In the genomic region with DNA sequence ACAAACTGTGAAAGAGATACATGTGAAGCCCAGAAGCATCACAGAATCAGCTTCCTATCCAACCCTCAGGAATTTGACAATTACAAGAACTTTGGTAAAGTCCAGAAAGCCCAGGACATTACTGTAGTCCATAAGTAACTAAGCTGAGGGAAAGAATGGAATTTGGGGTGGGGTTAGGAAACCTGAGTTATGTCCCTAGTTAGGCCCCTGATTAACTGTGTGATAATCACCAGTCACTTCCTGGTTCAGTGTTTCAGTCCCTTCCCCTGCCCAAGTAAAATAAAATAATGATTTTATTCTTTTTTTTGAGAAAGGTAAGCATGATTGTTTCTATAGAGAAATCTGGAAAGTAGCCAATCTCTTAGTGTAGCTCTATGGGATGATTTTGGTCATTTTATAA, we compare ENCODE assay signal across 3 cellular contexts. TPM values are rescaled to one million over a fixed set of nuclear protein-coding genes. Genes with fewer than 3 reads are reported as not detected.
"Had no signal": no experiment of that assay in that cellular context is flagged by ENCODE, and none has a peak within 500 bp of the region (broad histone marks: within the 10 kb centered on the region; RNA-seq: fewer than 3 reads in every experiment).

No MANE protein-coding gene starts in this region.

RNA-seq across cellular contexts. Expression of gene GPR179, which starts 57.8 kb away (rescaled TPM):
- total RNA-seq: ascending aorta, endodermal cell, osteoblast had no signal
